8 cellular contexts compared by ENCODE assay signal in the genomic region with DNA sequence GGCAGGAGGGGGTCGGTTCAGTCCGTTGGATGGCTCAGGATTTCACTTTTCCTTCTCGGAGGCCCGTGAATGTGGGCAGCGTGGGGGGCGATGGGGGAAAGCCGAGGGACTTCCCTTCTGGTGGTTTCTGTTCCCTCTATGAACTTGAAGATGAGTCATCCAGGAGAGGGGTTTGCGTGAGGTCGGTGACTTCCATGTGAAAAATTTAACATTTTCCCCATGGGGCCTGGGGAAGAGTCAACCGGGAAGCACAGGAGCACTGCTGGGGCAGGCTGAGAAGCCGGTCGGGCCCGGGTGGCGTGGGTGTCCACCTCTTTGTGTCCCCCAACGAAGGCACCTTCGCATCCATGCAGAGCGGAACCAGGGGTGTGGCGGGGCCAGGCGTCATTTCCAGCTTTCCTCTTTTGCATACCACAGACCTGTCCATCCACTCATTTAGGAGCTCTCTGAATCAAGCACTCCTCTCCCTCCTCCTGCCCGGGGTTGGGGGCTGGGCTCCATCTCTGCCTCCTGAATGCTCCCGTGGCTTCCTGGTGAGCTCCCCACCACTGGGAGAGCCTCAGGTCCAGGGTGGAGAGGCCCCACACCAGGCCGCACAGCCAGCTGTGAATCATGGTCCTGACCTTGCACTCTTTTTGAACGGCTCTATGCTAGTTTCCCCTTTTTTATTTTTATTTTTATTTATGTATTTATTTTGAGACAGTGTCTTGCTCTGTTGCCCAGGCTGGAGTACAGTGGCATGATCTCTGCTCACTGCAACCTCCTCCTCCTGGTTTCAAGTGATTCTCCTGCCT.
DNase-seq lines count a peak whose midpoint lies in the region; ATAC-seq and TF ChIP-seq lines count a peak whose summit lies in the region.

No MANE protein-coding gene starts in this region.

- peak; percentile 85 for DNase-seq in natural killer cell treated with Interleukin-12 subunit alpha and Interleukin-12 subunit beta and Interleukin-15 and Interleukin-18, amount 100 ng/mL, for 72 hours (ENCODE audit: low spot score)
- DNase-seq in natural killer cell (no peak), SKM-1 (lab: John Stamatoyannopoulos, UW; ENCODE audit: unreplicated experiment) (peak; percentile 43), glomerular visceral epithelial cell (ENCODE audit: extremely low spot score) (peak; percentile 90), NCI-H2171 treated with DMSO at 0.1 percent for 48 hours (lab: John Stamatoyannopoulos, UW) (no peak), activated gamma-delta T cell treated with Interleukin-2 at 50 U/mL for 16 hours (no peak), PC-3 (no peak)

- no peaks in the 10 kb centered on the region for H3K9me3 ChIP-seq in PC-3 (ENCODE audit: low read length)

- no peak overlapping the region for H2AFZ ChIP-seq in PC-3 (ENCODE audit: low read length)

- no peaks in the 10 kb centered on the region for H3F3A ChIP-seq in PC-3 (ENCODE audit: low read length, unreplicated experiment)

- no peaks in the 10 kb centered on the region for H3K79me2 ChIP-seq in PC-3 (ENCODE audit: low read length)

- CTCF ChIA-PET in PC-3 (lab: Charles Lee) = interaction anchor here (0.7 kb wide), 1 partner anchor 620 kb away, joined by 3 read pairs; no protein-coding TSS in a partner anchor

- no peaks in the 10 kb centered on the region for H3K36me3 ChIP-seq in PC-3 (ENCODE audit: low read depth, low read length)

- H3K4me3 Mint-ChIP-seq in natural killer cell treated with Interleukin-12 subunit alpha and Interleukin-12 subunit beta and Interleukin-15 and Interleukin-18, amount 100 ng/mL, for 72 hours = peak overlapping the region; percentile 86
- no peak overlapping the region for H3K4me3 Mint-ChIP-seq in natural killer cell

- no peak overlapping the region for H3K4me2 ChIP-seq in PC-3 (ENCODE audit: low read length)

- H3K4me1 ChIP-seq in PC-3 (ENCODE audit: insufficient read depth, low read length) = peaks cover 18% of the 10 kb centered on the region

- H3K27me3 ChIP-seq in PC-3 (ENCODE audit: low read length) = no peaks in the 10 kb centered on the region

- no peak overlapping the region for H3K27ac ChIP-seq in PC-3 (ENCODE audit: low read length)

- no peaks in the 10 kb centered on the region for H4K20me1 ChIP-seq in PC-3 (ENCODE audit: low read length)

- no peak overlapping the region for H3K9ac ChIP-seq in PC-3 (ENCODE audit: low read length)

- BruUV-seq in PC-3 (replicated peaks; lab: Mats Ljungman, UMichigan) = no TSS peak

- intact Hi-C loops in natural killer cell (cut with micrococcal nuclease) (no loop called here), PC-3 (cut with micrococcal nuclease) (no loop called here)

- peak; percentile 61 to 63 for ATAC-seq in natural killer cell treated with Interleukin-12 subunit alpha and Interleukin-12 subunit beta and Interleukin-15 and Interleukin-18, amount 100 ng/mL, for 72 hours
- ATAC-seq in natural killer cell (no peak), HG03045 (IDR thresholded peaks at IDR 0.05; ENCODE audit: unreplicated experiment) (peak; percentile 46), PC-3 (no peak)

- peaks cover 7% of the 10 kb centered on the region for H3K36me3 Mint-ChIP-seq in natural killer cell treated with Interleukin-12 subunit alpha and Interleukin-12 subunit beta and Interleukin-15 and Interleukin-18, amount 100 ng/mL, for 72 hours
- H3K36me3 Mint-ChIP-seq in natural killer cell = no peaks in the 10 kb centered on the region

- POLR2A ChIA-PET in PC-3 (lab: Charles Lee; ENCODE audit: unreplicated experiment) = interaction anchor here (0.6 kb wide), 1 partner anchor 222 kb away, joined by 3 read pairs; no protein-coding TSS in a partner anchor

- peaks cover 77 to 87% of the 10 kb centered on the region in 2 donors for H3K4me1 Mint-ChIP-seq in natural killer cell treated with Interleukin-12 subunit alpha and Interleukin-12 subunit beta and Interleukin-15 and Interleukin-18, amount 100 ng/mL, for 72 hours (ENCODE audit: low read depth in 2 of 2)
- peaks cover 32 to 58% of the 10 kb centered on the region in 2 donors for H3K4me1 Mint-ChIP-seq in natural killer cell

- TF ChIP-seq CTCF in natural killer cell (IDR thresholded peaks at IDR 0.05) (no peak), PC-3 (conservative IDR thresholded peaks at IDR 0.05; ENCODE audit: low read depth, low read length) (no peak)

- H3K27ac Mint-ChIP-seq in natural killer cell treated with Interleukin-12 subunit alpha and Interleukin-12 subunit beta and Interleukin-15 and Interleukin-18, amount 100 ng/mL, for 72 hours = peak overlapping the region; percentile 86 to 96
- peak overlapping the region in 1 of 2 donors; percentile 89 for H3K27ac Mint-ChIP-seq in natural killer cell

- H3K4me3 ChIP-seq in PC-3 (ENCODE audit: low read length) = no peak overlapping the region

- no peaks in the 10 kb centered on the region for H3K9me2 ChIP-seq in PC-3 (replicated peaks; ENCODE audit: low read length)

- peaks cover 4% of the 10 kb centered on the region for H3K9me3 Mint-ChIP-seq in natural killer cell treated with Interleukin-12 subunit alpha and Interleukin-12 subunit beta and Interleukin-15 and Interleukin-18, amount 100 ng/mL, for 72 hours
- H3K9me3 Mint-ChIP-seq in natural killer cell = no peaks in the 10 kb centered on the region

- peaks cover 0 to 11% of the 10 kb centered on the region in 2 donors for H3K27me3 Mint-ChIP-seq in natural killer cell treated with Interleukin-12 subunit alpha and Interleukin-12 subunit beta and Interleukin-15 and Interleukin-18, amount 100 ng/mL, for 72 hours
- peaks cover 0 to 6% of the 10 kb centered on the region in 2 donors for H3K27me3 Mint-ChIP-seq in natural killer cell (ENCODE audit: low read depth in 2 of 2)

Comparison
In these comparisons a context has a peak if more than half of its experiments do, and no peak if none do; other contexts are left out.
1. ATAC-seq: peak in natural killer cell treated with Interleukin-12 subunit alpha and Interleukin-12 subunit beta and Interleukin-15 and Interleukin-18, amount 100 ng/mL, for 72 hours (2 of 2) and HG03045 (single experiment); none in natural killer cell (0 of 3) and PC-3 (single experiment).
2. DNase-seq: peak in natural killer cell treated with Interleukin-12 subunit alpha and Interleukin-12 subunit beta and Interleukin-15 and Interleukin-18, amount 100 ng/mL, for 72 hours (single experiment), SKM-1 (single experiment) and glomerular visceral epithelial cell (single experiment); none in natural killer cell (single experiment), NCI-H2171 treated with DMSO at 0.1 percent for 48 hours (single experiment), activated gamma-delta T cell treated with Interleukin-2 at 50 U/mL for 16 hours (single experiment) and PC-3 (single experiment).